In genomic region chr14:27370775-27371174, GRCh38 we compare ENCODE assay signal across 8 cellular contexts.
"Had no signal": no experiment of that assay in that cellular context is flagged by ENCODE, and none has a peak within 500 bp of the region (broad histone marks: within the 10 kb centered on the region; RNA-seq: fewer than 3 reads in every experiment).

No MANE protein-coding gene starts in this region.

- H3K27ac ChIP-seq: GM23248 had no signal

- H3K4me3 ChIP-seq: GM23248, GM23338, HAP-1 had no signal

- H3K4me1 ChIP-seq: HAP-1 had no signal

- H2AFZ ChIP-seq: GM23248, GM23338 had no signal

- H3K36me3 ChIP-seq: HAP-1 had no signal

- H3K4me2 ChIP-seq: GM23338 had no signal

- H3K9ac ChIP-seq: GM23248 had no signal

- DNase-seq: GM23248, GOT3, H7, H9, HCEC 1CT, HFFc6 had no signal
